In the genomic region with DNA sequence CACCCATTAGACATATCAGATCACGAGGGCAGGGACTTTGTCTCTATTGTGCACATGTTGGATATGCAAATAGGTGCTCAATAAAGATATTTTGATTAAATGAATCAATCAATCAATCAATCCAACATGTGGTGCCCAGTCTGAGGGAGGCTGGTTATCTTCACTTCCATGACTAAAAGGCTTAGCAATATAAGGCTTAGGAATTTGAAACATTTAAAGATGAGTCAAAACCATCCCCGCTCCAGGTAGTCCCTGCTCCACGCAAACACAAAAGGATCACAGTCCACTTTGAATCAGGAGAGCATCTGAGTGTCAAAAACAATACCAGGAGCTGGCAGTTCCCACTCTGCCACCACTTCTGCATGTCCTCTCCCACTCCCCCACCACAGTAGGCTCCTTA, we compare ENCODE assay signal across 22 cellular contexts. TPM values are rescaled to one million over a fixed set of nuclear protein-coding genes. Genes with fewer than 3 reads are reported as not detected.
DNase-seq lines count a peak whose midpoint lies in the region; ATAC-seq, FAIRE-seq and TF ChIP-seq lines count a peak whose summit lies in the region.
"Had no signal": no experiment of that assay in that cellular context is flagged by ENCODE, and none has a peak within 500 bp of the region (broad histone marks: within the 10 kb centered on the region; RNA-seq: fewer than 3 reads in every experiment).

No MANE protein-coding gene starts in this region.

- intact Hi-C loops in gastrocnemius medialis (cut with DNase I; ENCODE audit: low total_unique reads): no loop called here

- 32% methylated on average over 3 of the region's 3 CpGs for WGBS in A549 (ENCODE audit: missing lambda C conversion rate)

- H3K9me3 ChIP-seq in A549 (no peaks in the 10 kb centered on the region), astrocyte (ENCODE audit: insufficient read depth, low read depth, low read length) (no peaks in the 10 kb centered on the region), gastrocnemius medialis (no peaks in the 10 kb centered on the region)

- in situ Hi-C loops in gastrocnemius medialis (cut with MboI; ENCODE audit: low sequenced_read_pairs in 4 of 4): no loop called here

- H4K20me1 ChIP-seq in astrocyte (ENCODE audit: insufficient read depth, low read length): peaks cover 66% of the 10 kb centered on the region

- peaks cover 79% of the 10 kb centered on the region for H3K4me1 Mint-ChIP-seq in astrocyte (ENCODE audit: low read depth, unreplicated experiment)
- H3K4me1 Mint-ChIP-seq in glutamatergic neuron (ENCODE audit: low read depth, unreplicated experiment): peaks cover 9% of the 10 kb centered on the region

- no peak overlapping the region for H3K4me3 ChIP-seq in A549
- no peak overlapping the region for H3K4me3 ChIP-seq in astrocyte (ENCODE audit: insufficient read depth, low read depth, low read length)
- no peak overlapping the region for H3K4me3 ChIP-seq in gastrocnemius medialis
- H3K4me3 ChIP-seq: GM12878, GM23248 had no signal

- TF ChIP-seq CTCF in A549 (IDR thresholded peaks at IDR 0.05): no peak
- no peak for TF ChIP-seq CTCF in astrocyte (IDR thresholded peaks at IDR 0.05; ENCODE audit: insufficient read depth, low read depth, low read length)
- no peak for TF ChIP-seq CTCF in GM10266 (IDR thresholded peaks at IDR 0.05; ENCODE audit: control insufficient read depth, insufficient read depth, low read depth, missing control alignments)
- TF ChIP-seq CTCF in glutamatergic neuron (IDR thresholded peaks at IDR 0.05; ENCODE audit: partially characterized antibody, unreplicated experiment): no peak
- TF ChIP-seq CTCF in gastrocnemius medialis (IDR thresholded peaks at IDR 0.05 in 4 of 5, conservative IDR thresholded peaks at IDR 0.05 in 1 of 5): no peak

- no peak for TF ChIP-seq RAD21 in A549 (conservative IDR thresholded peaks at IDR 0.05 in 1 of 2, IDR thresholded peaks at IDR 0.05 in 1 of 2)

- FAIRE-seq in A549 (lab: Jason Lieb, UNC): no peak
- FAIRE-seq in RCC 7860 (lab: Jason Lieb, UNC): no peak
- no peak for FAIRE-seq in astrocyte (lab: Jason Lieb, UNC)
- FAIRE-seq: G401.6, GM12878, GM19239, H1 had no signal

- TF ChIP-seq POLR2A in A549 (IDR thresholded peaks at IDR 0.05; ENCODE audit: low read length): no peak
- TF ChIP-seq POLR2A in gastrocnemius medialis (IDR thresholded peaks at IDR 0.05): no peak

- no peak overlapping the region for H3K9ac ChIP-seq in astrocyte (ENCODE audit: low read length)
- H3K9ac ChIP-seq: GM23248 had no signal

- no peaks in the 10 kb centered on the region for H3K27me3 Mint-ChIP-seq in astrocyte (ENCODE audit: low read depth, unreplicated experiment)
- H3K27me3 Mint-ChIP-seq in glutamatergic neuron (ENCODE audit: unreplicated experiment): no peaks in the 10 kb centered on the region

- no peak overlapping the region for H2AFZ ChIP-seq in astrocyte (ENCODE audit: low read depth, low read length)
- H2AFZ ChIP-seq: GM23248 had no signal

- H3K4me1 ChIP-seq in A549 (peaks cover 32% of the 10 kb centered on the region), astrocyte (ENCODE audit: insufficient read depth, low read length) (peaks cover 9% of the 10 kb centered on the region), gastrocnemius medialis (no peaks in the 10 kb centered on the region)

- H3K4me2 ChIP-seq in A549: peak overlapping the region; percentile 51
- peak overlapping the region; percentile 5 for H3K4me2 ChIP-seq in astrocyte (ENCODE audit: low read length)

- H3K79me2 ChIP-seq in astrocyte (ENCODE audit: insufficient read depth, low read length): peaks cover 99% of the 10 kb centered on the region

- ATAC-seq in A549 (peak; percentile 66 to 70; a peak in 5 of 6 replicates), gastrocnemius medialis (no peak)
- ATAC-seq: GM12878 had no signal

- no peaks in the 10 kb centered on the region for H3K27me3 ChIP-seq in astrocyte (ENCODE audit: insufficient read depth, low read length)
- no peaks in the 10 kb centered on the region for H3K27me3 ChIP-seq in gastrocnemius medialis

- H3K27ac Mint-ChIP-seq in astrocyte (ENCODE audit: unreplicated experiment): no peak overlapping the region
- H3K27ac Mint-ChIP-seq in glutamatergic neuron (ENCODE audit: unreplicated experiment): no peak overlapping the region
- H3K27ac Mint-ChIP-seq: CD4-positive, alpha-beta memory T cell had no signal

- POLR2A ChIA-PET in A549 (lab: Yijun Ruan, JAX): no interaction called here

- no peaks in the 10 kb centered on the region for H3K9me3 Mint-ChIP-seq in astrocyte (ENCODE audit: unreplicated experiment)
- H3K9me3 Mint-ChIP-seq in glutamatergic neuron (ENCODE audit: unreplicated experiment): no peaks in the 10 kb centered on the region

- H3K36me3 ChIP-seq in astrocyte (ENCODE audit: insufficient read depth, low read length) (peaks cover 6% of the 10 kb centered on the region), gastrocnemius medialis (no peaks in the 10 kb centered on the region)

- H3K36me3 Mint-ChIP-seq in astrocyte (ENCODE audit: low read depth, unreplicated experiment) (peaks cover 36% of the 10 kb centered on the region), glutamatergic neuron (ENCODE audit: unreplicated experiment) (no peaks in the 10 kb centered on the region)
- H3K36me3 Mint-ChIP-seq: CD4-positive, alpha-beta memory T cell had no signal

- TF ChIP-seq EP300 in A549 (IDR thresholded peaks at IDR 0.05): no peak

- peak overlapping the region; percentile 38 to 63; a peak in 4 of 6 replicates for H3K27ac ChIP-seq in A549
- H3K27ac ChIP-seq in astrocyte (ENCODE audit: low read depth, low read length): no peak overlapping the region
- no peak overlapping the region for H3K27ac ChIP-seq in gastrocnemius medialis
- H3K27ac ChIP-seq: GM23248 had no signal

- no peak overlapping the region for H3K4me3 Mint-ChIP-seq in astrocyte (ENCODE audit: unreplicated experiment)
- no peak overlapping the region for H3K4me3 Mint-ChIP-seq in glutamatergic neuron (ENCODE audit: unreplicated experiment)
- H3K4me3 Mint-ChIP-seq: CD4-positive, alpha-beta memory T cell had no signal

- CTCF ChIA-PET in A549 (lab: Yijun Ruan, JAX): interaction anchor here (1.1 kb wide), 1 partner anchor 119 kb away, joined by 3 read pairs; no protein-coding TSS in a partner anchor

- peak in 1 of 2 experiments; percentile 19 for DNase-seq in A549 (ENCODE audit: low read depth in 1 of 2, low spot score in 1 of 2)
- peak; percentile 25 for DNase-seq in RCC 7860 (ENCODE audit: low spot score)
- no peak for DNase-seq in astrocyte (ENCODE audit: low read depth)
- DNase-seq in kidney glomerular epithelial cell (lab: John Stamatoyannopoulos, UW): peak; percentile 57
- no peak for DNase-seq in GM10266 (ENCODE audit: extremely low spot score)
- DNase-seq in glutamatergic neuron: no peak
- no peak for DNase-seq in gastrocnemius medialis
- no peak for DNase-seq in NCI-H128 (lab: John Stamatoyannopoulos, UW; ENCODE audit: unreplicated experiment)
- DNase-seq: 8988T; C1 segment of cervical spinal cord; CD4-positive, alpha-beta memory T cell; COR-L47; DMS153; DND-41; GM23248; H7; HCEC 1CT had no signal

TF ChIP-seq in A549, 52 proteins besides CTCF, POLR2A, EP300 and RAD21 (continues in another document):
- TF ChIP-seq FOSB (CRISPR knock-in tag; IDR thresholded peaks at IDR 0.05) (no peak), HOXB13 (CRISPR knock-in tag; IDR thresholded peaks at IDR 0.05; ENCODE audit: low read depth) (no peak), RCOR1 (IDR thresholded peaks at IDR 0.05; ENCODE audit: low read depth, low read length) (no peak), EHF (CRISPR knock-in tag; IDR thresholded peaks at IDR 0.05) (no peak), MAZ (IDR thresholded peaks at IDR 0.05; ENCODE audit: borderline replicate concordance, low read depth, low read length) (no peak), HEYL (CRISPR knock-in tag; IDR thresholded peaks at IDR 0.05) (no peak), NFE2L2 (conservative IDR thresholded peaks at IDR 0.05; ENCODE audit: low read length) (no peak)
- TF ChIP-seq, protein P1, sequence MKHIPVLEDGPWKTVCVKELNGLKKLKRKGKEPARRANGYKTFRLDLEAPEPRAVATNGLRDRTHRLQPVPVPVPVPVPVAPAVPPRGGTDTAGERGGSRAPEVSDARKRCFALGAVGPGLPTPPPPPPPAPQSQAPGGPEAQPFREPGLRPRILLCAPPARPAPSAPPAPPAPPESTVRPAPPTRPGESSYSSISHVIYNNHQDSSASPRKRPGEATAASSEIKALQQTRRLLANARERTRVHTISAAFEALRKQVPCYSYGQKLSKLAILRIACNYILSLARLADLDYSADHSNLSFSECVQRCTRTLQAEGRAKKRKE (CRISPR knock-in tag; IDR thresholded peaks at IDR 0.05; ENCODE audit: low read depth): no peak
- TF ChIP-seq, protein P2, sequence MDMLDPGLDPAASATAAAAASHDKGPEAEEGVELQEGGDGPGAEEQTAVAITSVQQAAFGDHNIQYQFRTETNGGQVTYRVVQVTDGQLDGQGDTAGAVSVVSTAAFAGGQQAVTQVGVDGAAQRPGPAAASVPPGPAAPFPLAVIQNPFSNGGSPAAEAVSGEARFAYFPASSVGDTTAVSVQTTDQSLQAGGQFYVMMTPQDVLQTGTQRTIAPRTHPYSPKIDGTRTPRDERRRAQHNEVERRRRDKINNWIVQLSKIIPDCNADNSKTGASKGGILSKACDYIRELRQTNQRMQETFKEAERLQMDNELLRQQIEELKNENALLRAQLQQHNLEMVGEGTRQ (IDR thresholded peaks at IDR 0.05): no peak

RNA-seq across cellular contexts. Expression of a gene that starts 25.8 kb away (rescaled TPM):
- 6.3 and 8.0 TPM in 2 replicates for polyA plus RNA-seq in A549 (2011; rRNA removed)
- 1.0 and 1.2 TPM in 2 replicates for polyA plus RNA-seq in A549 (2012; cell fraction: cytosol; rRNA removed)
- polyA plus RNA-seq in A549 (2012; cell fraction: nucleus; rRNA removed): 4.5 and 4.8 TPM in 2 replicates
- 4.9 to 6.2 TPM (median 5.3 TPM) in 3 replicates for polyA plus RNA-seq in A549 (2017; fragmentation: RNase III; extraction: RNeasy Plus Mini Kit Qiagen cat#74134 plus additional on column Dnase treatment)
- 35.2 and 39.1 TPM in 2 replicates for polyA minus RNA-seq in A549 (2011; rRNA and poly(A)+ RNA removed)
- total RNA-seq in astrocyte: 84.4 and 101 TPM in 2 replicates
- 18.9 TPM for total RNA-seq in glutamatergic neuron (ENCODE audit: unreplicated experiment)
- total RNA-seq in gastrocnemius medialis: 1 to 10 TPM; 3.6 to 6.7 (median 4.6) TPM
- total RNA-seq: A673; CD4-positive, alpha-beta memory T cell had no signal
- polyA plus RNA-seq: CD4-positive, alpha-beta memory T cell had no signal

Comparison
In these comparisons a context has a peak if more than half of its experiments do, and no peak if none do; other contexts are left out.
1. ATAC-seq: peak in A549 (2 of 2); none in gastrocnemius medialis (0 of 2).
2. DNase-seq: peak in RCC 7860 (single experiment) and kidney glomerular epithelial cell (single experiment); none in astrocyte (single experiment), GM10266 (single experiment), glutamatergic neuron (single experiment), gastrocnemius medialis (0 of 2) and NCI-H128 (single experiment).
3. H3K27ac ChIP-seq: peak in A549 (2 of 2); none in astrocyte (single experiment) and gastrocnemius medialis (0 of 4).